Comparison of ENCODE assay signal across 19 cellular contexts in genomic region chr12:41212625-41213024, GRCh38. TPM values are rescaled to one million over a fixed set of nuclear protein-coding genes. Genes with fewer than 3 reads are reported as not detected.
DNase-seq lines count a peak whose midpoint lies in the region; ATAC-seq and TF ChIP-seq lines count a peak whose summit lies in the region.
"Had no signal": no experiment of that assay in that cellular context is flagged by ENCODE, and none has a peak within 500 bp of the region (broad histone marks: within the 10 kb centered on the region; RNA-seq: fewer than 3 reads in every experiment).

No MANE protein-coding gene starts in this region.

- H3K27ac Mint-ChIP-seq in endothelial cell (ENCODE audit: unreplicated experiment), result no peak overlapping the region
- H3K27ac Mint-ChIP-seq: CD8-positive, alpha-beta memory T cell; H9 had no signal

- 19% methylated on average over 2 of the region's 2 CpGs for WGBS in esophagus muscularis mucosa
- WGBS in thyroid gland, 2 donors, result 24 to 27% methylated on average over 2 of the region's 2 CpGs

- H3K4me1 Mint-ChIP-seq in endothelial cell (ENCODE audit: unreplicated experiment), result no peaks in the 10 kb centered on the region
- H3K4me1 Mint-ChIP-seq: CD8-positive, alpha-beta memory T cell; H9 had no signal

- no peaks in the 10 kb centered on the region for H3K9me3 Mint-ChIP-seq in endothelial cell (ENCODE audit: unreplicated experiment)
- H3K9me3 Mint-ChIP-seq: H9 had no signal

- TF ChIP-seq POLR2A in esophagus muscularis mucosa (IDR thresholded peaks at IDR 0.05; ENCODE audit: low read depth) (no peak), thyroid gland (IDR thresholded peaks at IDR 0.05) (no peak)

- H3K27ac ChIP-seq in esophagus muscularis mucosa (replicated peaks in 1 of 4), result peak overlapping the region; percentile 67 to 71 (median 71)
- H3K27ac ChIP-seq in thyroid gland, result peak overlapping the region; percentile 72 to 90 (median 77)
- H3K27ac ChIP-seq: 22Rv1, BLaER1, HL-60, SJSA1 had no signal

- H3K4me3 ChIP-seq in esophagus muscularis mucosa (peak overlapping the region in 2 of 4 donors; percentile 20 to 24), thyroid gland (replicated peaks in 1 of 3) (no peak overlapping the region)
- H3K4me3 ChIP-seq: BLaER1, SJSA1 had no signal

- peak; percentile 24 for DNase-seq in DMS 273 (lab: John Stamatoyannopoulos, UW; ENCODE audit: unreplicated experiment)
- DNase-seq in DMS 273 treated with DMSO at 0.1 percent for 48 hours (lab: John Stamatoyannopoulos, UW), result no peak
- DNase-seq in NCI-H524 (lab: John Stamatoyannopoulos, UW), result peak; percentile 72 to 81
- DNase-seq in esophagus muscularis mucosa (ENCODE audit: extremely low spot score), result no peak
- no peak for DNase-seq in thyroid gland
- no peak for DNase-seq in activated T-cell treated with anti-CD3 and anti-CD28 coated beads, Interleukin-2, amount 50 U/mL, for 48 hours
- DNase-seq in endothelial cell (ENCODE audit: low spot score), result no peak
- DNase-seq: CD8-positive, alpha-beta memory T cell; EL; H9; MV-4-11; NCI-H1930; NCI-H526 treated with DMSO at 0.1 percent for 48 hours; PC-3 had no signal

- H3K4me1 ChIP-seq in esophagus muscularis mucosa, result peaks cover 0 to 59% (median 52%) of the 10 kb centered on the region in 4 donors
- H3K4me1 ChIP-seq in thyroid gland, result peaks cover 0 to 12% of the 10 kb centered on the region in 2 donors
- H3K4me1 ChIP-seq: BLaER1, SJSA1 had no signal

- H3K4me3 Mint-ChIP-seq in endothelial cell (ENCODE audit: unreplicated experiment), result no peak overlapping the region
- H3K4me3 Mint-ChIP-seq: CD8-positive, alpha-beta memory T cell; H9 had no signal

- H3K9me3 ChIP-seq in esophagus muscularis mucosa, result no peaks in the 10 kb centered on the region
- H3K9me3 ChIP-seq in thyroid gland, result no peaks in the 10 kb centered on the region
- H3K9me3 ChIP-seq: BLaER1, SJSA1 had no signal

- intact Hi-C loops in esophagus muscularis mucosa (cut with DNase I), result no loop called here
- intact Hi-C loops in thyroid gland (cut with DNase I), result no loop called here

- TF ChIP-seq CTCF in esophagus muscularis mucosa (IDR thresholded peaks at IDR 0.05) (no peak), thyroid gland (IDR thresholded peaks at IDR 0.05) (no peak), endothelial cell (IDR thresholded peaks at IDR 0.05; ENCODE audit: unreplicated experiment) (no peak)

- no peaks in the 10 kb centered on the region for H3K27me3 Mint-ChIP-seq in endothelial cell (ENCODE audit: unreplicated experiment)
- H3K27me3 Mint-ChIP-seq: CD8-positive, alpha-beta memory T cell had no signal

- ATAC-seq in HG03175 (IDR thresholded peaks at IDR 0.05; ENCODE audit: unreplicated experiment), result no peak
- ATAC-seq: PC-3 had no signal

- H3K36me3 Mint-ChIP-seq in endothelial cell (ENCODE audit: low read depth, unreplicated experiment), result no peaks in the 10 kb centered on the region
- H3K36me3 Mint-ChIP-seq: CD8-positive, alpha-beta memory T cell had no signal

- no peaks in the 10 kb centered on the region for H3K27me3 ChIP-seq in esophagus muscularis mucosa
- H3K27me3 ChIP-seq in thyroid gland, result no peaks in the 10 kb centered on the region
- H3K27me3 ChIP-seq: BLaER1, SJSA1 had no signal

- H3K36me3 ChIP-seq in esophagus muscularis mucosa, result no peaks in the 10 kb centered on the region
- no peaks in the 10 kb centered on the region for H3K36me3 ChIP-seq in thyroid gland
- H3K36me3 ChIP-seq: BLaER1, SJSA1 had no signal

- TF ChIP-seq EP300 in esophagus muscularis mucosa (IDR thresholded peaks at IDR 0.05), result no peak

RNA-seq across cellular contexts. Expression of gene PDZRN4, which starts 24.5 kb away (rescaled TPM):
- total RNA-seq in esophagus muscularis mucosa (10 to 100 TPM; 43.9 to 75.2 (median 50.6) TPM), thyroid gland (1 to 10 TPM in 2 of 4 donors, under 1 TPM in 2; 0.54 to 2.9 (median 1.1) TPM), endothelial cell (ENCODE audit: unreplicated experiment) (not detected)
- total RNA-seq: CD8-positive, alpha-beta memory T cell; H9; PC-3; SJSA1 had no signal

Comparison
In these comparisons a context has a peak if more than half of its experiments do, and no peak if none do; other contexts are left out.
1. DNase-seq: peak in DMS 273 (single experiment) and NCI-H524 (2 of 2); none in DMS 273 treated with DMSO at 0.1 percent for 48 hours (single experiment), esophagus muscularis mucosa (single experiment), thyroid gland (0 of 2), activated T-cell treated with anti-CD3 and anti-CD28 coated beads, Interleukin-2, amount 50 U/mL, for 48 hours (0 of 2) and endothelial cell (single experiment).
2. RNA of gene PDZRN4, which starts 24.5 kb away (total RNA-seq): 43.9 to 75.2 TPM in esophagus muscularis mucosa; 0.54 to 2.9 TPM in thyroid gland and not detected in endothelial cell (single experiment); every median in the first group is over 10 times any median in the second.